12 cellular contexts compared by ENCODE assay signal in genomic region chr11:1782831-1783724, GRCh38. TPM values are rescaled to one million over a fixed set of nuclear protein-coding genes. Genes with fewer than 3 reads are reported as not detected.
DNase-seq lines count a peak whose midpoint lies in the region; ATAC-seq lines count a peak whose summit lies in the region.
"Had no signal": no experiment of that assay in that cellular context is flagged by ENCODE, and none has a peak within 500 bp of the region (broad histone marks: within the 10 kb centered on the region; RNA-seq: fewer than 3 reads in every experiment).

No MANE protein-coding gene starts in this region.

- no peaks in the 10 kb centered on the region for H3K36me3 Mint-ChIP-seq in dendritic cell treated with granulocyte-macrophage colony-stimulating factor and Interleukin-4, amounts not matched to agents 40 ng/mL and 50 ng/mL, for 4 days (ENCODE audit: low read depth)
- no peaks in the 10 kb centered on the region for H3K36me3 Mint-ChIP-seq in natural killer cell treated with Interleukin-12 subunit alpha and Interleukin-12 subunit beta and Interleukin-15 and Interleukin-18, amount 100 ng/mL, for 72 hours

- H3K27me3 Mint-ChIP-seq in dendritic cell treated with granulocyte-macrophage colony-stimulating factor and Interleukin-4, amounts not matched to agents 40 ng/mL and 50 ng/mL, for 4 days: peaks cover 34% of the 10 kb centered on the region
- no peaks in the 10 kb centered on the region for H3K27me3 Mint-ChIP-seq in natural killer cell treated with Interleukin-12 subunit alpha and Interleukin-12 subunit beta and Interleukin-15 and Interleukin-18, amount 100 ng/mL, for 72 hours

- peak overlapping the region; percentile 82 for H3K27ac Mint-ChIP-seq in dendritic cell treated with granulocyte-macrophage colony-stimulating factor and Interleukin-4, amounts not matched to agents 40 ng/mL and 50 ng/mL, for 4 days
- peak overlapping the region; percentile 55 to 79 for H3K27ac Mint-ChIP-seq in natural killer cell treated with Interleukin-12 subunit alpha and Interleukin-12 subunit beta and Interleukin-15 and Interleukin-18, amount 100 ng/mL, for 72 hours

- DNase-seq in ELR (ENCODE audit: low read depth) (peak; percentile 71), NOMO-1 (lab: John Stamatoyannopoulos, UW; ENCODE audit: unreplicated experiment in 2 of 2) (peak; percentile 81 to 94), retina (no peak), superior temporal gyrus (ENCODE audit: extremely low spot score) (no peak), hepatic stellate cell (ENCODE audit: low spot score) (no peak), DMS 273 treated with DMSO at 0.1 percent for 48 hours (lab: John Stamatoyannopoulos, UW) (no peak)
- DNase-seq in natural killer cell treated with Interleukin-12 subunit alpha and Interleukin-12 subunit beta and Interleukin-15 and Interleukin-18, amount 100 ng/mL, for 72 hours (ENCODE audit: low spot score): no peak
- DNase-seq: DMS79 treated with DMSO at 0.1 percent for 48 hours, left cardiac atrium, psoas muscle had no signal

- no peak for ATAC-seq in natural killer cell treated with Interleukin-12 subunit alpha and Interleukin-12 subunit beta and Interleukin-15 and Interleukin-18, amount 100 ng/mL, for 72 hours
- ATAC-seq: psoas muscle had no signal

- intact Hi-C loops in dendritic cell treated with granulocyte-macrophage colony-stimulating factor and Interleukin-4, amounts not matched to agents 40 ng/mL and 50 ng/mL, for 4 days (cut with micrococcal nuclease): no loop called here

- peak overlapping the region; percentile 51 for H3K4me3 Mint-ChIP-seq in dendritic cell treated with granulocyte-macrophage colony-stimulating factor and Interleukin-4, amounts not matched to agents 40 ng/mL and 50 ng/mL, for 4 days
- H3K4me3 Mint-ChIP-seq in natural killer cell treated with Interleukin-12 subunit alpha and Interleukin-12 subunit beta and Interleukin-15 and Interleukin-18, amount 100 ng/mL, for 72 hours: no peak overlapping the region

- H3K4me1 Mint-ChIP-seq in dendritic cell treated with granulocyte-macrophage colony-stimulating factor and Interleukin-4, amounts not matched to agents 40 ng/mL and 50 ng/mL, for 4 days (ENCODE audit: low read depth): peaks cover 96% of the 10 kb centered on the region
- H3K4me1 Mint-ChIP-seq in natural killer cell treated with Interleukin-12 subunit alpha and Interleukin-12 subunit beta and Interleukin-15 and Interleukin-18, amount 100 ng/mL, for 72 hours (ENCODE audit: low read depth in 2 of 2): peaks cover 36 to 51% of the 10 kb centered on the region in 2 donors

- no peaks in the 10 kb centered on the region for H3K9me3 Mint-ChIP-seq in dendritic cell treated with granulocyte-macrophage colony-stimulating factor and Interleukin-4, amounts not matched to agents 40 ng/mL and 50 ng/mL, for 4 days
- H3K9me3 Mint-ChIP-seq in natural killer cell treated with Interleukin-12 subunit alpha and Interleukin-12 subunit beta and Interleukin-15 and Interleukin-18, amount 100 ng/mL, for 72 hours: no peaks in the 10 kb centered on the region

RNA-seq across cellular contexts. Expression of gene CTSD, which starts 19.4 kb away (rescaled TPM):
- total RNA-seq in natural killer cell treated with Interleukin-12 subunit alpha and Interleukin-12 subunit beta and Interleukin-15 and Interleukin-18, amount 100 ng/mL, for 72 hours: 100 to 1,000 TPM; 350 to 592 TPM

RNA-seq across cellular contexts. Expression of gene IFITM10, which starts 32.7 kb away (rescaled TPM):
- total RNA-seq in natural killer cell treated with Interleukin-12 subunit alpha and Interleukin-12 subunit beta and Interleukin-15 and Interleukin-18, amount 100 ng/mL, for 72 hours: 1 to 10 TPM; 2.3 to 8.1 TPM

RNA-seq across cellular contexts. Expression of gene SYT8, which starts 51.7 kb away (rescaled TPM):
- not detected for total RNA-seq in natural killer cell treated with Interleukin-12 subunit alpha and Interleukin-12 subunit beta and Interleukin-15 and Interleukin-18, amount 100 ng/mL, for 72 hours
- total RNA-seq: ascending aorta, left cardiac atrium had no signal

RNA-seq across cellular contexts. Expression of gene TNNI2, which starts 55.7 kb away (rescaled TPM):
- 1 to 10 TPM in 1 of 2 donors, not detected in 1; 1.4 TPM for total RNA-seq in natural killer cell treated with Interleukin-12 subunit alpha and Interleukin-12 subunit beta and Interleukin-15 and Interleukin-18, amount 100 ng/mL, for 72 hours
- total RNA-seq: ascending aorta had no signal

Comparison
In these comparisons a context has a peak if more than half of its experiments do, and no peak if none do; other contexts are left out.
1. DNase-seq: peak in ELR (single experiment) and NOMO-1 (2 of 2); none in natural killer cell treated with Interleukin-12 subunit alpha and Interleukin-12 subunit beta and Interleukin-15 and Interleukin-18, amount 100 ng/mL, for 72 hours (single experiment), retina (single experiment), superior temporal gyrus (single experiment), hepatic stellate cell (single experiment) and DMS 273 treated with DMSO at 0.1 percent for 48 hours (single experiment).